Comparison of ENCODE assay signal across 28 cellular contexts in genomic region chr19:2380567-2380966, GRCh38. TPM values are rescaled to one million over a fixed set of nuclear protein-coding genes. Genes with fewer than 3 reads are reported as not detected.
A peak's percentile ranks its signal among the peaks of the same experiment; 100 is the strongest.
DNase-seq lines count a peak whose midpoint lies in the region; ATAC-seq, FAIRE-seq and TF ChIP-seq lines count a peak whose summit lies in the region.
"Had no signal": no experiment of that assay in that cellular context is flagged by ENCODE, and none has a peak within 500 bp of the region (broad histone marks: within the 10 kb centered on the region; RNA-seq: fewer than 3 reads in every experiment).

No MANE protein-coding gene starts in this region.

- H3K9ac ChIP-seq in astrocyte (ENCODE audit: low read length) (no peak overlapping the region), endodermal cell (ENCODE audit: extremely low read depth, low read length, poor library complexity, severe bottlenecking) (no peak overlapping the region)
- H3K9ac ChIP-seq: BLaER1 had no signal

- peaks cover 13% of the 10 kb centered on the region for H3K27me3 Mint-ChIP-seq in astrocyte (ENCODE audit: low read depth, unreplicated experiment)
- H3K27me3 Mint-ChIP-seq in endodermal cell (ENCODE audit: insufficient read depth) = peaks cover 13% of the 10 kb centered on the region
- peaks cover 17% of the 10 kb centered on the region for H3K27me3 Mint-ChIP-seq in nephron progenitor cell (ENCODE audit: low read depth, poor library complexity)
- H3K27me3 Mint-ChIP-seq in type B pancreatic cell = peaks cover 4% of the 10 kb centered on the region
- peaks cover 7% of the 10 kb centered on the region for H3K27me3 Mint-ChIP-seq in activated T-cell treated with anti-CD3 and anti-CD28 coated beads, Interleukin-2, amount 50 U/mL, for 4 hours (ENCODE audit: low read depth)

- no peaks in the 10 kb centered on the region for H3K79me2 ChIP-seq in astrocyte (ENCODE audit: insufficient read depth, low read length)

- H3K36me3 ChIP-seq in astrocyte (ENCODE audit: insufficient read depth, low read length) (no peaks in the 10 kb centered on the region), endodermal cell (ENCODE audit: control insufficient read depth, insufficient read depth, low read length) (no peaks in the 10 kb centered on the region)
- H3K36me3 ChIP-seq: BLaER1 had no signal

- no peak overlapping the region for H2AFZ ChIP-seq in astrocyte (ENCODE audit: low read depth, low read length)
- H2AFZ ChIP-seq: PC-9 had no signal

- H3K4me1 Mint-ChIP-seq in astrocyte (ENCODE audit: low read depth, unreplicated experiment) (no peaks in the 10 kb centered on the region), endodermal cell (no peaks in the 10 kb centered on the region), nephron progenitor cell (peaks cover 38% of the 10 kb centered on the region), type B pancreatic cell (ENCODE audit: unreplicated experiment) (peaks cover 31% of the 10 kb centered on the region)
- no peaks in the 10 kb centered on the region for H3K4me1 Mint-ChIP-seq in activated T-cell treated with anti-CD3 and anti-CD28 coated beads, Interleukin-2, amount 50 U/mL, for 4 hours (ENCODE audit: low read depth)
- H3K4me1 Mint-ChIP-seq: CD4-positive, CD25-positive, alpha-beta regulatory T cell had no signal

- FAIRE-seq in astrocyte (lab: Jason Lieb, UNC) = peak; percentile 32
- FAIRE-seq: A204.1, GM19239 had no signal

- WGBS in endodermal cell (ENCODE audit: insufficient coverage in 1 of 2, insufficient read length in 1 of 2), 2 experiments = 84 to 90% methylated on average over 2 of the region's 2 CpGs

- H3K9me3 ChIP-seq in astrocyte (ENCODE audit: insufficient read depth, low read depth, low read length) (peaks cover 5% of the 10 kb centered on the region), endodermal cell (ENCODE audit: control insufficient read depth, low read length) (peaks cover 5% of the 10 kb centered on the region)

- no peaks in the 10 kb centered on the region for H4K20me1 ChIP-seq in astrocyte (ENCODE audit: insufficient read depth, low read length)
- H4K20me1 ChIP-seq: BLaER1 had no signal

- H3K4me3 Mint-ChIP-seq in astrocyte (ENCODE audit: unreplicated experiment) (no peak overlapping the region), endodermal cell (no peak overlapping the region), nephron progenitor cell (no peak overlapping the region), type B pancreatic cell (peak overlapping the region; percentile 65)
- no peak overlapping the region for H3K4me3 Mint-ChIP-seq in activated T-cell treated with anti-CD3 and anti-CD28 coated beads, Interleukin-2, amount 50 U/mL, for 4 hours
- H3K4me3 Mint-ChIP-seq: CD4-positive, CD25-positive, alpha-beta regulatory T cell had no signal

- H3K4me3 ChIP-seq in astrocyte (ENCODE audit: insufficient read depth, low read depth, low read length) (no peak overlapping the region), endodermal cell (ENCODE audit: low read length) (no peak overlapping the region)
- H3K4me3 ChIP-seq: BLaER1, PC-9 had no signal

- TF ChIP-seq CTCF in astrocyte (IDR thresholded peaks at IDR 0.05; ENCODE audit: insufficient read depth, low read depth, low read length) (no peak), endodermal cell (conservative IDR thresholded peaks at IDR 0.05) (no peak), nephron progenitor cell (IDR thresholded peaks at IDR 0.05) (no peak), type B pancreatic cell (conservative IDR thresholded peaks at IDR 0.05) (no peak)

- H3K27ac ChIP-seq in astrocyte (ENCODE audit: low read depth, low read length) (no peak overlapping the region), endodermal cell (ENCODE audit: low read depth, low read length) (peak overlapping the region; percentile 94)
- H3K27ac ChIP-seq: BLaER1, PC-9 had no signal

- H3K27me3 ChIP-seq in astrocyte (ENCODE audit: insufficient read depth, low read length) (no peaks in the 10 kb centered on the region), endodermal cell (ENCODE audit: control insufficient read depth, insufficient read depth, low read length, poor library complexity, severe bottlenecking) (no peaks in the 10 kb centered on the region)
- H3K27me3 ChIP-seq: BLaER1 had no signal

- no peak for ATAC-seq in activated T-cell treated with anti-CD3 and anti-CD28 coated beads, Interleukin-2, amount 50 U/mL, for 4 hours

- H3K4me2 ChIP-seq in astrocyte (ENCODE audit: low read length) = no peak overlapping the region
- H3K4me2 ChIP-seq: BLaER1, PC-9 had no signal

- H3K9me3 Mint-ChIP-seq in astrocyte (ENCODE audit: unreplicated experiment) (peaks cover 21% of the 10 kb centered on the region), endodermal cell (peaks cover 30% of the 10 kb centered on the region), nephron progenitor cell (peaks cover 36% of the 10 kb centered on the region), type B pancreatic cell (peaks cover 9% of the 10 kb centered on the region)
- peaks cover 10% of the 10 kb centered on the region for H3K9me3 Mint-ChIP-seq in activated T-cell treated with anti-CD3 and anti-CD28 coated beads, Interleukin-2, amount 50 U/mL, for 4 hours

- no peak overlapping the region for H3K27ac Mint-ChIP-seq in astrocyte (ENCODE audit: unreplicated experiment)
- no peak overlapping the region for H3K27ac Mint-ChIP-seq in endodermal cell
- peak overlapping the region; percentile 84 for H3K27ac Mint-ChIP-seq in nephron progenitor cell
- peak overlapping the region; percentile 80 for H3K27ac Mint-ChIP-seq in type B pancreatic cell

- H3K36me3 Mint-ChIP-seq in astrocyte (ENCODE audit: low read depth, unreplicated experiment) (peaks cover 3% of the 10 kb centered on the region), endodermal cell (ENCODE audit: low read depth) (no peaks in the 10 kb centered on the region), nephron progenitor cell (ENCODE audit: low read depth) (no peaks in the 10 kb centered on the region), type B pancreatic cell (peaks cover 5% of the 10 kb centered on the region)
- H3K36me3 Mint-ChIP-seq in activated T-cell treated with anti-CD3 and anti-CD28 coated beads, Interleukin-2, amount 50 U/mL, for 4 hours (ENCODE audit: insufficient read depth) = no peaks in the 10 kb centered on the region
- H3K36me3 Mint-ChIP-seq: CD4-positive, CD25-positive, alpha-beta regulatory T cell had no signal

- H3K4me1 ChIP-seq in astrocyte (ENCODE audit: insufficient read depth, low read length) (peaks cover 9% of the 10 kb centered on the region), endodermal cell (ENCODE audit: control insufficient read depth, insufficient read depth, low read length) (no peaks in the 10 kb centered on the region)

- DNase-seq in astrocyte (ENCODE audit: low read depth) = no peak
- no peak for DNase-seq in endodermal cell
- DNase-seq in nephron progenitor cell = no peak
- no peak for DNase-seq in type B pancreatic cell (ENCODE audit: extremely low spot score, unreplicated experiment)
- DNase-seq in activated CD4-positive, alpha-beta T cell treated with anti-CD3 and anti-CD28 coated beads for 4 hours = no peak
- no peak for DNase-seq in NCI-H2171 treated with DMSO at 0.1 percent for 48 hours (lab: John Stamatoyannopoulos, UW)
- DNase-seq in activated T-cell treated with anti-CD3 and anti-CD28 coated beads, Interleukin-2, amount 50 U/mL, for 4 hours = no peak
- DNase-seq: CD4-positive, CD25-positive, alpha-beta regulatory T cell; DMS153; DND-41; KBM-7; NCI-H1105; NCI-H1930; NCI-H2107; NCI-H446; NCI-H524 treated with DMSO at 0.1 percent for 48 hours; NCI-H82; PC-9; Right ventricle myocardium superior had no signal

RNA-seq across cellular contexts. Expression of gene TMPRSS9, which starts 20.5 kb away (rescaled TPM):
- total RNA-seq in astrocyte = 0.16 and 0.17 TPM in 2 replicates
- 1 to 10 TPM in 1 of 2 donors, under 1 TPM in 1; 0.73 to 1.2 TPM for total RNA-seq in endodermal cell
- 1.2 TPM for polyA plus RNA-seq in endodermal cell (2013, experiment 1 of 2)
- 1.2 TPM for polyA plus RNA-seq in endodermal cell (2013, experiment 2 of 2)
- 0.41 TPM in 1 of 2 replicates, not detected in the other for total RNA-seq in type B pancreatic cell (ENCODE audit: low replicate concordance)
- total RNA-seq in activated T-cell treated with anti-CD3 and anti-CD28 coated beads, Interleukin-2, amount 50 U/mL, for 4 hours = not detected
- total RNA-seq: HT1080, LHCN-M2, MCF 10A, Right ventricle myocardium superior, RPMI7951, SK-MEL-5 had no signal
- polyA plus RNA-seq: AG04450; CD4-positive, CD25-positive, alpha-beta regulatory T cell had no signal

RNA-seq across cellular contexts. Expression of gene TIMM13, which starts 46.8 kb away (rescaled TPM):
- total RNA-seq in astrocyte (93.4 and 105 TPM in 2 replicates), endodermal cell (100 to 1,000 TPM; 149 to 175 TPM), type B pancreatic cell (ENCODE audit: low replicate concordance) (132 and 139 TPM in 2 replicates)
- polyA plus RNA-seq in endodermal cell (2013, experiment 1 of 2) = 96.0 TPM
- polyA plus RNA-seq in endodermal cell (2013, experiment 2 of 2) = 86.4 TPM
- total RNA-seq in activated T-cell treated with anti-CD3 and anti-CD28 coated beads, Interleukin-2, amount 50 U/mL, for 4 hours = 100 to 1,000 TPM; 273 to 326 (median 286) TPM

RNA-seq across cellular contexts. Expression of gene SPPL2B, which starts 52.1 kb away (rescaled TPM):
- total RNA-seq in astrocyte = 52.2 and 55.4 TPM in 2 replicates
- total RNA-seq in endodermal cell = 100 to 1,000 TPM; 115 to 118 TPM
- polyA plus RNA-seq in endodermal cell (2013, experiment 1 of 2) = 88.6 TPM
- 73.4 TPM for polyA plus RNA-seq in endodermal cell (2013, experiment 2 of 2)
- total RNA-seq in type B pancreatic cell (ENCODE audit: low replicate concordance) = 131 and 149 TPM in 2 replicates
- 10 to 100 TPM; 42.1 to 45.3 (median 42.2) TPM for total RNA-seq in activated T-cell treated with anti-CD3 and anti-CD28 coated beads, Interleukin-2, amount 50 U/mL, for 4 hours

RNA-seq across cellular contexts. Expression of gene LSM7, which starts 52.2 kb away (rescaled TPM):
- 91.4 and 97.6 TPM in 2 replicates for total RNA-seq in astrocyte
- 100 to 1,000 TPM; 141 to 149 TPM for total RNA-seq in endodermal cell
- 215 TPM for polyA plus RNA-seq in endodermal cell (2013, experiment 1 of 2)
- polyA plus RNA-seq in endodermal cell (2013, experiment 2 of 2) = 206 TPM
- total RNA-seq in type B pancreatic cell (ENCODE audit: low replicate concordance) = 125 and 134 TPM in 2 replicates
- total RNA-seq in activated T-cell treated with anti-CD3 and anti-CD28 coated beads, Interleukin-2, amount 50 U/mL, for 4 hours = 100 to 1,000 TPM; 275 to 313 (median 307) TPM

Comparison
In these comparisons a context has a peak if more than half of its experiments do, and no peak if none do; other contexts are left out.
1. H3K27ac Mint-ChIP-seq: peak in nephron progenitor cell (single experiment) and type B pancreatic cell (single experiment); none in astrocyte (single experiment) and endodermal cell (single experiment).